19 cellular contexts compared by ENCODE assay signal in genomic region chr13:53237696-53238095, GRCh38.
"Had no signal": no experiment of that assay in that cellular context is flagged by ENCODE, and none has a peak within 500 bp of the region (broad histone marks: within the 10 kb centered on the region; RNA-seq: fewer than 3 reads in every experiment).

No MANE protein-coding gene starts in this region.

- H3K4me1 ChIP-seq: gastroesophageal sphincter, left ventricle myocardium inferior, thyroid gland, upper lobe of right lung had no signal

- H3K9me3 ChIP-seq: gastroesophageal sphincter, left ventricle myocardium inferior, thyroid gland, upper lobe of right lung had no signal

- H3K27me3 ChIP-seq: thyroid gland had no signal

- H3K27ac ChIP-seq: coronary artery, epithelial cell of prostate, gastroesophageal sphincter, left ventricle myocardium inferior, thyroid gland, upper lobe of right lung had no signal

- DNase-seq: activated CD4-positive, alpha-beta memory T cell treated with anti-CD3 and anti-CD28 coated beads for 36 hours; activated CD4-positive, alpha-beta T cell treated with anti-CD3 and anti-CD28 coated beads for 48 hours; activated naive CD4-positive, alpha-beta T cell treated with Interleukin-2 at 50 U/mL for 16 hours; activated naive CD8-positive, alpha-beta T cell treated with anti-CD3 and anti-CD28 coated beads for 36 hours; activated T-cell treated with anti-CD3 and anti-CD28 coated beads, Interleukin-2, amount 50 U/mL, for 48 hours; cerebellar nuclear complex; head of caudate nucleus; hypothalamus; left ventricle myocardium inferior; naive thymus-derived CD8-positive, alpha-beta T cell; stimulated activated CD4-positive, alpha-beta T cell treated with anti-CD3 and anti-CD28 coated beads, Interleukin-12 subunit alpha, Interleukin-12 subunit beta, amount 100 ng/mL, for 4 hours; stimulated activated CD4-positive, alpha-beta T cell treated with anti-CD3 and anti-CD28 coated beads, Interleukin-4, amount 100 ng/mL, for 4 hours; substantia nigra; T-helper 9 cell; upper lobe of right lung had no signal

- H3K36me3 ChIP-seq: gastroesophageal sphincter, left ventricle myocardium inferior, thyroid gland, upper lobe of right lung had no signal

- ATAC-seq: gastroesophageal sphincter; naive thymus-derived CD8-positive, alpha-beta T cell; upper lobe of right lung had no signal

- H3K4me3 ChIP-seq: coronary artery, gastroesophageal sphincter, left ventricle myocardium inferior, thyroid gland, upper lobe of right lung had no signal
